1 cellular context compared by ENCODE assay signal in the genomic region with DNA sequence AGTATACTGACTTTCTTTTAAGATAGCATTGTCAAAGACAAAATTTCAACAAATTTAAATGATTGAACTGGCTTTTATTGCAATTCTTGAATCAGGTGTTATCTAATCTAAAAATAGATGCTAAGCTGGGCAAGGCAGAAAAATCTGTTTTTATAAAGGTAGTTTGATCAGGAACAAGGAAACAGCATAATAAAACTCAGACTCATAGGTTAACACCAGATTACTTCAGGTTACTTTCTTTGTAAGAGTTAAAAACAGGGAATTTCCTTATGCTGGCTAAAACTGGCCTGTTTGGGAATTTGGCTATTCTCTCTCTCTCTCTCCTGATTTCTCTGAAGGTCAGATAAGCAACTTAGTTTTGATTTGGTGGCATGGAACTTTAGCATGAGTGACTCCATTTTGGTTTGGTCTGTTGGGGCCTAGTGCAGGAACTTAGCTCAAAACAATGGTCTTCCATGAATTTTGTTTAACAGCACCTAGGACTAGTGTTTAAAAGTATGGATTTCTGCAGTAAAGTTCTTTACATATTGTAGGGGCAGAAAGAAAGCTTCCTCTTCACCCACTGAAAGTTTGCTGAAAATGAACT.
TF ChIP-seq lines count a peak whose summit lies in the region.

No MANE protein-coding gene starts in this region.

TF ChIP-seq in A549, 52 proteins besides CTCF, POLR2A, EP300 and RAD21 (continued from another document):
- no peak for TF ChIP-seq MAZ (IDR thresholded peaks at IDR 0.05; ENCODE audit: borderline replicate concordance, low read depth, low read length)
- no peak for TF ChIP-seq HEYL (CRISPR knock-in tag; IDR thresholded peaks at IDR 0.05)
- no peak for TF ChIP-seq NPAS2 (CRISPR knock-in tag; IDR thresholded peaks at IDR 0.05; ENCODE audit: borderline replicate concordance)
- TF ChIP-seq ESRRA (IDR thresholded peaks at IDR 0.05; ENCODE audit: borderline replicate concordance, low read length), result no peak
- no peak for TF ChIP-seq FOSL2 (IDR thresholded peaks at IDR 0.05)
- no peak for TF ChIP-seq FOSL2 (CRISPR knock-in tag; IDR thresholded peaks at IDR 0.05)
- no peak for TF ChIP-seq TP53 (CRISPR knock-in tag; IDR thresholded peaks at IDR 0.05)
- TF ChIP-seq, protein P1, sequence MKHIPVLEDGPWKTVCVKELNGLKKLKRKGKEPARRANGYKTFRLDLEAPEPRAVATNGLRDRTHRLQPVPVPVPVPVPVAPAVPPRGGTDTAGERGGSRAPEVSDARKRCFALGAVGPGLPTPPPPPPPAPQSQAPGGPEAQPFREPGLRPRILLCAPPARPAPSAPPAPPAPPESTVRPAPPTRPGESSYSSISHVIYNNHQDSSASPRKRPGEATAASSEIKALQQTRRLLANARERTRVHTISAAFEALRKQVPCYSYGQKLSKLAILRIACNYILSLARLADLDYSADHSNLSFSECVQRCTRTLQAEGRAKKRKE (CRISPR knock-in tag; IDR thresholded peaks at IDR 0.05; ENCODE audit: low read depth), result no peak
- TF ChIP-seq JUNB (IDR thresholded peaks at IDR 0.05), result no peak
- TF ChIP-seq HDAC2 (IDR thresholded peaks at IDR 0.05), result no peak
- no peak for TF ChIP-seq RCOR1 (IDR thresholded peaks at IDR 0.05; ENCODE audit: low read depth, low read length)
- no peak for TF ChIP-seq HOXA7 (CRISPR knock-in tag; IDR thresholded peaks at IDR 0.05)
- TF ChIP-seq CBX2 (IDR thresholded peaks at IDR 0.05; ENCODE audit: borderline replicate concordance, low read depth), result no peak
- no peak for TF ChIP-seq TFCP2L1 (CRISPR knock-in tag; IDR thresholded peaks at IDR 0.05)
- TF ChIP-seq, protein P2, sequence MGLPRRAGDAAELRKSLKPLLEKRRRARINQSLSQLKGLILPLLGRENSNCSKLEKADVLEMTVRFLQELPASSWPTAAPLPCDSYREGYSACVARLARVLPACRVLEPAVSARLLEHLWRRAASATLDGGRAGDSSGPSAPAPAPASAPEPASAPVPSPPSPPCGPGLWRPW (IDR thresholded peaks at IDR 0.05), result no peak
